Comparison of ENCODE assay signal across 18 cellular contexts in the genomic region with DNA sequence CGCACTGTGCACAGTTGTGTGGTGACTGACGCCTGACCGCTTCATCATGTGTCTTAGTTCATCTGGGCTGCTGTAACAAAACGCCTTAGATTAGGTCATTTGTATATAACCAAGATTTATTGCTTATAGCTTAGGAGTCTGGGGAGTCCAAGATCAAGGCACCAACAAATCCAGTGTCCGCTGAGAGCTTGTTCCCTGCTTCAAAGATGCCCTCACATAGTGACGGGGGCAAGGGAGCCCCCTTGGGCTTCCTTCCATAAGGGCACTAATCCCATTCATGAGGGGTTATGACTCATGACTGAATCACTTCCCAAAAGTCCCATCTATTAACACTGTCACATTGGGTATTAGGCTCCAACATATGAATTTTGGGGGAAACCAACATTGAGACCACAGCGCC. TPM values are rescaled to one million over a fixed set of nuclear protein-coding genes. Genes with fewer than 3 reads are reported as not detected.
"Had no signal": no experiment of that assay in that cellular context is flagged by ENCODE, and none has a peak within 500 bp of the region (broad histone marks: within the 10 kb centered on the region; RNA-seq: fewer than 3 reads in every experiment).

No MANE protein-coding gene starts in this region.

- H3K4me1 ChIP-seq: gastroesophageal sphincter, spleen, stomach, testis, upper lobe of left lung had no signal

- H3K27me3 ChIP-seq: testis, upper lobe of left lung had no signal

- DNase-seq: activated CD4-positive, CD25-positive, alpha-beta regulatory T cell treated with anti-CD3 and anti-CD28 coated beads, Interleukin-2, amount 50 U/mL, for 72 hours; activated naive CD4-positive, alpha-beta T cell; activated naive CD8-positive, alpha-beta T cell treated with anti-CD3 and anti-CD28 coated beads, Interleukin-2, amount 10 ng/mL, durations not matched to agents 7 days and 5 days; anterior cingulate cortex; dermis blood vessel endothelial cell; spleen; stomach; T-helper 9 cell; testis; upper lobe of left lung had no signal

- H3K36me3 ChIP-seq: gastroesophageal sphincter, spleen, stomach, upper lobe of left lung had no signal

- H3K4me3 Mint-ChIP-seq: activated naive CD8-positive, alpha-beta T cell treated with anti-CD3 and anti-CD28 coated beads, Interleukin-2, amount 10 ng/mL, durations not matched to agents 7 days and 5 days; neural crest cell had no signal

- ATAC-seq: gastroesophageal sphincter, sciatic nerve had no signal

- H3K4me1 Mint-ChIP-seq: activated naive CD8-positive, alpha-beta T cell treated with anti-CD3 and anti-CD28 coated beads, Interleukin-2, amount 10 ng/mL, durations not matched to agents 7 days and 5 days; neural crest cell had no signal

- H3K27ac Mint-ChIP-seq: activated naive CD8-positive, alpha-beta T cell treated with anti-CD3 and anti-CD28 coated beads, Interleukin-2, amount 10 ng/mL, durations not matched to agents 7 days and 5 days had no signal

- H3K36me3 Mint-ChIP-seq: activated naive CD8-positive, alpha-beta T cell treated with anti-CD3 and anti-CD28 coated beads, Interleukin-2, amount 10 ng/mL, durations not matched to agents 7 days and 5 days had no signal

- H3K27ac ChIP-seq: epithelial cell of prostate, gastroesophageal sphincter, spleen, stomach, testis, upper lobe of left lung had no signal

- H3K4me3 ChIP-seq: gastroesophageal sphincter, lung, spleen, stomach, testis, upper lobe of left lung had no signal

- H3K9me3 Mint-ChIP-seq: activated naive CD8-positive, alpha-beta T cell treated with anti-CD3 and anti-CD28 coated beads, Interleukin-2, amount 10 ng/mL, durations not matched to agents 7 days and 5 days had no signal

- H3K9me3 ChIP-seq: testis, upper lobe of left lung had no signal

RNA-seq across cellular contexts. Expression of a gene that starts 34.6 kb away (rescaled TPM):
- total RNA-seq: chondrocyte, dermis blood vessel endothelial cell, osteocyte, pulmonary artery endothelial cell, sciatic nerve, spleen, stomach had no signal
- polyA plus RNA-seq: spleen had no signal
